ENCODE assay signal across 1 cellular context in genomic region chrX:20265726-20266681, GRCh38.
TF ChIP-seq lines count a peak whose summit lies in the region.

No MANE protein-coding gene starts in this region.

TF ChIP-seq in GM12878, 131 proteins besides CTCF, POLR2A, EP300 and RAD21 (continued from another document):
- TF ChIP-seq PBX3 (IDR thresholded peaks at IDR 0.05; ENCODE audit: insufficient replicate concordance, low read depth, low read length) (no peak), SPI1 (IDR thresholded peaks at IDR 0.05; ENCODE audit: borderline replicate concordance, insufficient read depth, low read depth, low read length) (peak; percentile 46; the same call in 1 of the 2 replicates)
